ENCODE assay signal across 8 cellular contexts in the genomic region with DNA sequence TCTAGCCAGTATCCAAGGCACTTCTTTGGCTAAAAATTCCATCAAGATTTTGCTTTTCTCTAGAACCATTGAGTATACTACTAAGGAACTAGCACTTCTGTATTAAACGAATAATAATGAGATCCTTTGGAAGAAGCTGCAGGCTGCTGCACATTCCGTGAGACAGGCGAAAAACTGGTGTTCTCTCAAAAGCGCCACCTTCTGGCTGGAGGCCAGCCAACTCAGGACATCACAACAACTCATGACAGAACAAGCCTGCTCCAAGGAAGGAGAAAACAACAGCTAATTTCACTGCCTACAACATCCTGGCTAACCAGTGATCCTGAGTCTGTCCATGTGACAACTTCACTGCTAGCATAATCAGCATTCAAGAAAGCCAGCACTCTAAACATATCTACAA.
DNase-seq lines count a peak whose midpoint lies in the region; ATAC-seq and TF ChIP-seq lines count a peak whose summit lies in the region.

No MANE protein-coding gene starts in this region.

- intact Hi-C loops in activated naive CD4-positive, alpha-beta T cell treated with anti-CD3 and anti-CD28 coated beads for 36 hours (cut with micrococcal nuclease): loop anchor here (1.0 to 5.0 kb wide), 2 partner anchors 52 to 287 kb away; no protein-coding TSS in a partner anchor
- intact Hi-C loops in dorsolateral prefrontal cortex (cut with DNase I): no loop called here

- TF ChIP-seq RAD21 in liver (IDR thresholded peaks at IDR 0.05): peak in 1 of 2 donors; percentile 74

- POLR2A ChIA-PET in BJ (lab: Charles Lee): no interaction called here

- H3K36me3 ChIP-seq in BJ (ENCODE audit: control insufficient read depth, insufficient read depth, low read length) (no peaks in the 10 kb centered on the region), liver (ENCODE audit: control insufficient read depth in 4 of 4, insufficient read depth in 3 of 4, low read depth in 1 of 4, low read length in 3 of 4) (no peaks in the 10 kb centered on the region)

- 38% methylated on average over 4 of the region's 4 CpGs for WGBS in liver

- H3K36me3 Mint-ChIP-seq in activated naive CD4-positive, alpha-beta T cell treated with anti-CD3 and anti-CD28 coated beads for 36 hours (ENCODE audit: low read depth): no peaks in the 10 kb centered on the region

- H3K27me3 ChIP-seq in BJ (ENCODE audit: control insufficient read depth, insufficient read depth, low read length): no peaks in the 10 kb centered on the region
- H3K27me3 ChIP-seq in liver (ENCODE audit: control insufficient read depth in 4 of 4, insufficient read depth in 4 of 4, low read length in 3 of 4): no peaks in the 10 kb centered on the region
- peaks cover 0 to 4% (median 0%) of the 10 kb centered on the region in 45 donors for H3K27me3 ChIP-seq in dorsolateral prefrontal cortex

- H3K27ac ChIP-seq in liver (ENCODE audit: low read depth in 1 of 2, low read length in 2 of 2): no peak overlapping the region
- H3K27ac ChIP-seq in dorsolateral prefrontal cortex: no peak overlapping the region

- CTCF ChIA-PET in BJ (lab: Yijun Ruan, JAX): no interaction called here
- CTCF ChIA-PET in activated naive CD4-positive, alpha-beta T cell treated with anti-CD3 and anti-CD28 coated beads for 36 hours (lab: Charles Lee): interaction anchor here (0.6 to 1.4 kb wide), 3 partner anchors 49 to 305 kb away, joined by 3 to 7 read pairs (median 3); no protein-coding TSS in a partner anchor

- H3K27me3 Mint-ChIP-seq in activated naive CD4-positive, alpha-beta T cell treated with anti-CD3 and anti-CD28 coated beads for 36 hours (ENCODE audit: low read depth): peaks cover 24% of the 10 kb centered on the region

- H3K9me3 Mint-ChIP-seq in activated naive CD4-positive, alpha-beta T cell treated with anti-CD3 and anti-CD28 coated beads for 36 hours: peaks cover 1% of the 10 kb centered on the region

- TF ChIP-seq CTCF in BJ (IDR thresholded peaks at IDR 0.05; ENCODE audit: insufficient read depth, low read depth, low read length) (peak; percentile 38), liver (IDR thresholded peaks at IDR 0.05; ENCODE audit: low read depth, low read length, missing input control) (peak; percentile 9), dorsolateral prefrontal cortex (IDR thresholded peaks at IDR 0.05 in 54 of 56, conservative IDR thresholded peaks at IDR 0.05 in 2 of 56; ENCODE audit: low read depth in 1 of 56, partially characterized antibody in 56 of 56) (no peak)

- H3K4me1 ChIP-seq in liver (ENCODE audit: control insufficient read depth in 4 of 4, insufficient read depth in 4 of 4, low read length in 3 of 4): no peaks in the 10 kb centered on the region

- H3K27ac Mint-ChIP-seq in activated naive CD4-positive, alpha-beta T cell treated with anti-CD3 and anti-CD28 coated beads for 36 hours: no peak overlapping the region

- H3K4me3 Mint-ChIP-seq in activated naive CD4-positive, alpha-beta T cell treated with anti-CD3 and anti-CD28 coated beads for 36 hours: no peak overlapping the region

- H3K9ac ChIP-seq in liver (ENCODE audit: low read depth in 1 of 2, low read length in 2 of 2): no peak overlapping the region

- no peaks in the 10 kb centered on the region for H3K4me1 Mint-ChIP-seq in activated naive CD4-positive, alpha-beta T cell treated with anti-CD3 and anti-CD28 coated beads for 36 hours (ENCODE audit: low read depth)

- ATAC-seq in GM18907 (IDR thresholded peaks at IDR 0.05; ENCODE audit: unreplicated experiment) (peak; percentile 64), GM18502 (IDR thresholded peaks at IDR 0.05; ENCODE audit: poor library complexity, unreplicated experiment) (no peak)

- DNase-seq in BJ (ENCODE audit: low read depth): no peak
- DNase-seq in LoVo (ENCODE audit: low spot score): peak; percentile 43
- peak; percentile 40 for DNase-seq in activated naive CD4-positive, alpha-beta T cell treated with anti-CD3 and anti-CD28 coated beads for 36 hours
- DNase-seq in dorsolateral prefrontal cortex: no peak
- DNase-seq in NCI-H2107 (lab: John Stamatoyannopoulos, UW): no peak

- H3K4me3 ChIP-seq in BJ (ENCODE audit: low read depth, low read length) (no peak overlapping the region), liver (ENCODE audit: low read depth in 1 of 3, low read length in 3 of 3) (no peak overlapping the region), dorsolateral prefrontal cortex (no peak overlapping the region)

- no peaks in the 10 kb centered on the region for H3K9me3 ChIP-seq in liver (ENCODE audit: control insufficient read depth in 4 of 4, low read length in 3 of 4)

TF ChIP-seq in liver, 16 proteins besides CTCF, POLR2A, EP300 and RAD21:
- TF ChIP-seq, protein P1, sequence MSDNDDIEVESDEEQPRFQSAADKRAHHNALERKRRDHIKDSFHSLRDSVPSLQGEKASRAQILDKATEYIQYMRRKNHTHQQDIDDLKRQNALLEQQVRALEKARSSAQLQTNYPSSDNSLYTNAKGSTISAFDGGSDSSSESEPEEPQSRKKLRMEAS (IDR thresholded peaks at IDR 0.05): no peak
- TF ChIP-seq HNF4A (conservative IDR thresholded peaks at IDR 0.05) (no peak), RXRA (IDR thresholded peaks at IDR 0.05) (no peak), FOXA1 (IDR thresholded peaks at IDR 0.05) (no peak), FOXA2 (IDR thresholded peaks at IDR 0.05) (no peak)
- TF ChIP-seq, protein P2, sequence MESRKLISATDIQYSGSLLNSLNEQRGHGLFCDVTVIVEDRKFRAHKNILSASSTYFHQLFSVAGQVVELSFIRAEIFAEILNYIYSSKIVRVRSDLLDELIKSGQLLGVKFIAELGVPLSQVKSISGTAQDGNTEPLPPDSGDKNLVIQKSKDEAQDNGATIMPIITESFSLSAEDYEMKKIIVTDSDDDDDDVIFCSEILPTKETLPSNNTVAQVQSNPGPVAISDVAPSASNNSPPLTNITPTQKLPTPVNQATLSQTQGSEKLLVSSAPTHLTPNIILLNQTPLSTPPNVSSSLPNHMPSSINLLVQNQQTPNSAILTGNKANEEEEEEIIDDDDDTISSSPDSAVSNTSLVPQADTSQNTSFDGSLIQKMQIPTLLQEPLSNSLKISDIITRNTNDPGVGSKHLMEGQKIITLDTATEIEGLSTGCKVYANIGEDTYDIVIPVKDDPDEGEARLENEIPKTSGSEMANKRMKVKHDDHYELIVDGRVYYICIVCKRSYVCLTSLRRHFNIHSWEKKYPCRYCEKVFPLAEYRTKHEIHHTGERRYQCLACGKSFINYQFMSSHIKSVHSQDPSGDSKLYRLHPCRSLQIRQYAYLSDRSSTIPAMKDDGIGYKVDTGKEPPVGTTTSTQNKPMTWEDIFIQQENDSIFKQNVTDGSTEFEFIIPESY (IDR thresholded peaks at IDR 0.05): no peak

Comparison
In these comparisons a context has a peak if more than half of its experiments do, and no peak if none do; other contexts are left out.
1. DNase-seq: peak in LoVo (single experiment) and activated naive CD4-positive, alpha-beta T cell treated with anti-CD3 and anti-CD28 coated beads for 36 hours (single experiment); none in BJ (single experiment), dorsolateral prefrontal cortex (0 of 10) and NCI-H2107 (single experiment).
2. CTCF ChIP-seq: peak in BJ (single experiment) and liver (single experiment); none in dorsolateral prefrontal cortex (0 of 56).